In genomic region chr7:142439739-142440138, GRCh38 we compare ENCODE assay signal across 1 cellular context.
TF ChIP-seq lines count a peak whose summit lies in the region.

No MANE protein-coding gene starts in this region.

TF ChIP-seq in SK-N-SH, 30 proteins besides CTCF, POLR2A, EP300 and RAD21 (continued from another document):
- no peak for TF ChIP-seq REST (IDR thresholded peaks at IDR 0.05; ENCODE audit: low read depth, low read length)
- no peak for TF ChIP-seq SIN3A (IDR thresholded peaks at IDR 0.05; ENCODE audit: borderline replicate concordance, low read depth, low read length)
- no peak for TF ChIP-seq GABPA (IDR thresholded peaks at IDR 0.05; ENCODE audit: low read depth)
- no peak for TF ChIP-seq TAF1 (IDR thresholded peaks at IDR 0.05; ENCODE audit: borderline replicate concordance, low read depth, low read length)
- TF ChIP-seq RFX5 (IDR thresholded peaks at IDR 0.05; ENCODE audit: low read length): no peak
- no peak for TF ChIP-seq MXI1 (IDR thresholded peaks at IDR 0.05; ENCODE audit: low read depth, low read length)
- no peak for TF ChIP-seq CHD2 (IDR thresholded peaks at IDR 0.05; ENCODE audit: low read length, partially characterized antibody)
- TF ChIP-seq TEAD4 (IDR thresholded peaks at IDR 0.05; ENCODE audit: borderline replicate concordance, insufficient read depth): no peak
- TF ChIP-seq NRF1 (IDR thresholded peaks at IDR 0.05; ENCODE audit: low read depth, low read length): no peak
- TF ChIP-seq RCOR1 (IDR thresholded peaks at IDR 0.05; ENCODE audit: low read length): no peak
- TF ChIP-seq JUND (IDR thresholded peaks at IDR 0.05): no peak
- no peak for TF ChIP-seq MEF2A (IDR thresholded peaks at IDR 0.05; ENCODE audit: borderline replicate concordance, low read depth)
- TF ChIP-seq SMC3 (IDR thresholded peaks at IDR 0.05; ENCODE audit: low read depth, low read length): no peak
- no peak for TF ChIP-seq FOXJ3 (CRISPR knock-in tag; IDR thresholded peaks at IDR 0.05)
- TF ChIP-seq MAX (IDR thresholded peaks at IDR 0.05; ENCODE audit: low read depth): no peak
- no peak for TF ChIP-seq RXRA (IDR thresholded peaks at IDR 0.05; ENCODE audit: borderline replicate concordance, low read depth)
TF ChIP-seq in SK-N-SH: peak in this region for 0.
